2 cellular contexts compared by ENCODE assay signal in genomic region chr10:63275094-63275493, GRCh38.
TF ChIP-seq lines count a peak whose summit lies in the region.

No MANE protein-coding gene starts in this region.

TF ChIP-seq in liver, 16 proteins besides CTCF, POLR2A, EP300 and RAD21 (continued from another document):
- TF ChIP-seq, protein P1, sequence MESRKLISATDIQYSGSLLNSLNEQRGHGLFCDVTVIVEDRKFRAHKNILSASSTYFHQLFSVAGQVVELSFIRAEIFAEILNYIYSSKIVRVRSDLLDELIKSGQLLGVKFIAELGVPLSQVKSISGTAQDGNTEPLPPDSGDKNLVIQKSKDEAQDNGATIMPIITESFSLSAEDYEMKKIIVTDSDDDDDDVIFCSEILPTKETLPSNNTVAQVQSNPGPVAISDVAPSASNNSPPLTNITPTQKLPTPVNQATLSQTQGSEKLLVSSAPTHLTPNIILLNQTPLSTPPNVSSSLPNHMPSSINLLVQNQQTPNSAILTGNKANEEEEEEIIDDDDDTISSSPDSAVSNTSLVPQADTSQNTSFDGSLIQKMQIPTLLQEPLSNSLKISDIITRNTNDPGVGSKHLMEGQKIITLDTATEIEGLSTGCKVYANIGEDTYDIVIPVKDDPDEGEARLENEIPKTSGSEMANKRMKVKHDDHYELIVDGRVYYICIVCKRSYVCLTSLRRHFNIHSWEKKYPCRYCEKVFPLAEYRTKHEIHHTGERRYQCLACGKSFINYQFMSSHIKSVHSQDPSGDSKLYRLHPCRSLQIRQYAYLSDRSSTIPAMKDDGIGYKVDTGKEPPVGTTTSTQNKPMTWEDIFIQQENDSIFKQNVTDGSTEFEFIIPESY (IDR thresholded peaks at IDR 0.05) = peak; percentile 15
- TF ChIP-seq HNF4G (IDR thresholded peaks at IDR 0.05) = no peak
- TF ChIP-seq ATF3 (IDR thresholded peaks at IDR 0.05) = no peak
- no peak for TF ChIP-seq REST (IDR thresholded peaks at IDR 0.05)
- TF ChIP-seq YY1 (IDR thresholded peaks at IDR 0.05) = peak; percentile 40
- TF ChIP-seq FOXA2 (IDR thresholded peaks at IDR 0.05) = no peak
- TF ChIP-seq HNF4A (conservative IDR thresholded peaks at IDR 0.05) = peak; percentile 77 to 89
- TF ChIP-seq SP1 (IDR thresholded peaks at IDR 0.05) = no peak
- TF ChIP-seq TAF1 (conservative IDR thresholded peaks at IDR 0.05) = no peak
- TF ChIP-seq NR2F2 (IDR thresholded peaks at IDR 0.05) = no peak
- no peak for TF ChIP-seq FOXA1 (IDR thresholded peaks at IDR 0.05)
- peak in 1 of 2 donors; percentile 48 for TF ChIP-seq RXRA (IDR thresholded peaks at IDR 0.05)
- TF ChIP-seq EGR1 (IDR thresholded peaks at IDR 0.05; ENCODE audit: low read depth in 2 of 2) = no peak
- no peak for TF ChIP-seq GABPA (IDR thresholded peaks at IDR 0.05 in 1 of 2, conservative IDR thresholded peaks at IDR 0.05 in 1 of 2)
- TF ChIP-seq, protein P2, sequence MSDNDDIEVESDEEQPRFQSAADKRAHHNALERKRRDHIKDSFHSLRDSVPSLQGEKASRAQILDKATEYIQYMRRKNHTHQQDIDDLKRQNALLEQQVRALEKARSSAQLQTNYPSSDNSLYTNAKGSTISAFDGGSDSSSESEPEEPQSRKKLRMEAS (IDR thresholded peaks at IDR 0.05) = no peak

TF ChIP-seq in HepG2, 621 proteins besides CTCF, POLR2A, EP300 and RAD21 (continued from another document):
- TF ChIP-seq ZNF18 (CRISPR knock-in tag; IDR thresholded peaks at IDR 0.05; ENCODE audit: insufficient replicate concordance) = no peak
- no peak for TF ChIP-seq GABPA (IDR thresholded peaks at IDR 0.05; ENCODE audit: low read depth, low read length)
- no peak for TF ChIP-seq GABPA (CRISPR knock-in tag; IDR thresholded peaks at IDR 0.05; ENCODE audit: low read depth)
- TF ChIP-seq, protein P3, sequence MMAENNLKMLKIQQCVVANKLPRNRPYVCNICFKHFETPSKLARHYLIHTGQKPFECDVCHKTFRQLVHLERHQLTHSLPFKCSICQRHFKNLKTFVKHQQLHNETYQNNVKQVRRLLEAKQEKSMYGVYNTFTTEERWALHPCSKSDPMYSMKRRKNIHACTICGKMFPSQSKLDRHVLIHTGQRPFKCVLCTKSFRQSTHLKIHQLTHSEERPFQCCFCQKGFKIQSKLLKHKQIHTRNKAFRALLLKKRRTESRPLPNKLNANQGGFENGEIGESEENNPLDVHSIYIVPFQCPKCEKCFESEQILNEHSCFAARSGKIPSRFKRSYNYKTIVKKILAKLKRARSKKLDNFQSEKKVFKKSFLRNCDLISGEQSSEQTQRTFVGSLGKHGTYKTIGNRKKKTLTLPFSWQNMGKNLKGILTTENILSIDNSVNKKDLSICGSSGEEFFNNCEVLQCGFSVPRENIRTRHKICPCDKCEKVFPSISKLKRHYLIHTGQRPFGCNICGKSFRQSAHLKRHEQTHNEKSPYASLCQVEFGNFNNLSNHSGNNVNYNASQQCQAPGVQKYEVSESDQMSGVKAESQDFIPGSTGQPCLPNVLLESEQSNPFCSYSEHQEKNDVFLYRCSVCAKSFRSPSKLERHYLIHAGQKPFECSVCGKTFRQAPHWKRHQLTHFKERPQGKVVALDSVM (CRISPR knock-in tag; IDR thresholded peaks at IDR 0.05) = no peak
- TF ChIP-seq, protein P4, sequence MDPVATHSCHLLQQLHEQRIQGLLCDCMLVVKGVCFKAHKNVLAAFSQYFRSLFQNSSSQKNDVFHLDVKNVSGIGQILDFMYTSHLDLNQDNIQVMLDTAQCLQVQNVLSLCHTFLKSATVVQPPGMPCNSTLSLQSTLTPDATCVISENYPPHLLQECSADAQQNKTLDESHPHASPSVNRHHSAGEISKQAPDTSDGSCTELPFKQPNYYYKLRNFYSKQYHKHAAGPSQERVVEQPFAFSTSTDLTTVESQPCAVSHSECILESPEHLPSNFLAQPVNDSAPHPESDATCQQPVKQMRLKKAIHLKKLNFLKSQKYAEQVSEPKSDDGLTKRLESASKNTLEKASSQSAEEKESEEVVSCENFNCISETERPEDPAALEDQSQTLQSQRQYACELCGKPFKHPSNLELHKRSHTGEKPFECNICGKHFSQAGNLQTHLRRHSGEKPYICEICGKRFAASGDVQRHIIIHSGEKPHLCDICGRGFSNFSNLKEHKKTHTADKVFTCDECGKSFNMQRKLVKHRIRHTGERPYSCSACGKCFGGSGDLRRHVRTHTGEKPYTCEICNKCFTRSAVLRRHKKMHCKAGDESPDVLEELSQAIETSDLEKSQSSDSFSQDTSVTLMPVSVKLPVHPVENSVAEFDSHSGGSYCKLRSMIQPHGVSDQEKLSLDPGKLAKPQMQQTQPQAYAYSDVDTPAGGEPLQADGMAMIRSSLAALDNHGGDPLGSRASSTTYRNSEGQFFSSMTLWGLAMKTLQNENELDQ (CRISPR knock-in tag; IDR thresholded peaks at IDR 0.05; ENCODE audit: borderline replicate concordance) = no peak
- TF ChIP-seq ZBTB7B (CRISPR knock-in tag; IDR thresholded peaks at IDR 0.05) = no peak
- no peak for TF ChIP-seq ZNF33A (CRISPR knock-in tag; IDR thresholded peaks at IDR 0.05; ENCODE audit: borderline replicate concordance)
- TF ChIP-seq NFKBIZ (CRISPR knock-in tag; IDR thresholded peaks at IDR 0.05) = no peak
- TF ChIP-seq HINFP (CRISPR knock-in tag; IDR thresholded peaks at IDR 0.05; ENCODE audit: low read depth) = no peak
- TF ChIP-seq ZNF230 (CRISPR knock-in tag; IDR thresholded peaks at IDR 0.05) = no peak
